8 cellular contexts compared by ENCODE assay signal in the genomic region with DNA sequence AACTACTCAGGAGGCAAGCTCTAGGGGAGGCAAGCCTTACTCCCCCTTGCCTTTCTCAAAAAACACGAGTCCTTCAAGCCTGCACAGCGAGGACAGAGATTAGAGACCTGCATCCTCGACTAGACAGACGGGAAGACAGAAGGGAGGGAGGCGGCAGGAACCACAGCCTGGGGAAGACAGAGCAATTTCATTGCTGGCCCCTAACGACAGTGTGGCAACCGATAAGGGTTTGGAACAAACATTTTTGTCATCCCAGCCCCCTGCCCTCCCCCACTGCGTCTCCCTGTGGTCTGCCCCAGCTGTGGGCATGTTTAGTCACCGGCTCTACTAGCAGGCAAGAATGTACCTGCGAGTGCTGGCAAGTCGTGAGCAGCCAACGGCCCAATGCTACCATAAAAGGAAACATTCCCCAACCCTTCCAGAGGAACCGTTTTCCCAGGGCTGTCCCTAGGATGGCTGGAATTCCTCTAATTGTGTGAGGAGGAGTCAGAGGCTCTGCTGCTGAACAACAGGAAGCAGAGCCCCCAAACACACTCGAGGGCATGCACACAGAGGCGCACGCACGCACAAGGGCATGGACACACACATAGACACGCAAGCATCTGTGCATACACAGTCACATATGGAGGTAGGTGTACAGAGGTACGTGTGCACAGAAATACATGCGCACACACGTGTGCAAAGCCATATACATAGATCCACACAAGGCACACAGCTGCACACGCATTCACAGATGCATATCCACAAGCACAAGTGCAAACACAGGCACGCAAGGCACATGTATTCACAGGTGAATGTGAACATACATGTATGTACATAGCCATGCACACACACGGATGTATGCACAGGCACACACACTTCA. TPM values are rescaled to one million over a fixed set of nuclear protein-coding genes. Genes with fewer than 3 reads are reported as not detected.
A peak's percentile ranks its signal among the peaks of the same experiment; 100 is the strongest.
DNase-seq lines count a peak whose midpoint lies in the region; ATAC-seq and TF ChIP-seq lines count a peak whose summit lies in the region.

No MANE protein-coding gene starts in this region.

- H3K36me3 ChIP-seq in ectodermal cell (ENCODE audit: control insufficient read depth, insufficient read depth, low read length): peaks cover 19% of the 10 kb centered on the region

- H3K4me1 Mint-ChIP-seq in activated CD4-positive, alpha-beta memory T cell treated with anti-CD3 and anti-CD28 coated beads, Interleukin-2, amount 10 ng/mL, durations not matched to agents 7 days and 5 days: peaks cover 85% of the 10 kb centered on the region
- peaks cover 93% of the 10 kb centered on the region for H3K4me1 Mint-ChIP-seq in mesothelial cell of epicardium

- H3K27ac ChIP-seq in ectodermal cell (ENCODE audit: insufficient read depth, low read depth, low read length, poor library complexity, severe bottlenecking): peak overlapping the region; percentile 97

- peak overlapping the region; percentile 82 for H3K4me3 Mint-ChIP-seq in activated CD4-positive, alpha-beta memory T cell treated with anti-CD3 and anti-CD28 coated beads, Interleukin-2, amount 10 ng/mL, durations not matched to agents 7 days and 5 days
- H3K4me3 Mint-ChIP-seq in mesothelial cell of epicardium: peak overlapping the region; percentile 52

- ATAC-seq in HG02981 (IDR thresholded peaks at IDR 0.05; ENCODE audit: unreplicated experiment): no peak

- 26 to 27% methylated on average over 24 of the region's 24 CpGs for WGBS in ectodermal cell, 2 experiments

- H3K27me3 Mint-ChIP-seq in activated CD4-positive, alpha-beta memory T cell treated with anti-CD3 and anti-CD28 coated beads, Interleukin-2, amount 10 ng/mL, durations not matched to agents 7 days and 5 days: no peaks in the 10 kb centered on the region
- no peaks in the 10 kb centered on the region for H3K27me3 Mint-ChIP-seq in mesothelial cell of epicardium (ENCODE audit: low read depth)

- peak overlapping the region; percentile 6 for H3K4me3 ChIP-seq in ectodermal cell (ENCODE audit: insufficient read depth, low read depth, low read length)

- DNase-seq in EH (ENCODE audit: low read depth) (peak; percentile 100), NCI-H2227 (lab: John Stamatoyannopoulos, UW; ENCODE audit: unreplicated experiment) (peak; percentile 27), mesothelial cell of epicardium (ENCODE audit: low spot score in 2 of 2, unreplicated experiment in 2 of 2) (peak; percentile 66 to 79), NCI-H1417 treated with DMSO at 0.1 percent for 48 hours (lab: John Stamatoyannopoulos, UW) (no peak)
- DNase-seq in activated CD4-positive, alpha-beta memory T cell treated with anti-CD3 and anti-CD28 coated beads, Interleukin-2, amount 10 ng/mL, durations not matched to agents 7 days and 5 days: peak; percentile 82
- peak; percentile 78 for DNase-seq in stimulated activated CD8-positive, alpha-beta memory T cell treated with anti-CD3 and anti-CD28 coated beads, Interleukin-4, amount 100 ng/mL, for 24 hours (ENCODE audit: low read depth)

- peaks cover 100% of the 10 kb centered on the region for H3K36me3 Mint-ChIP-seq in activated CD4-positive, alpha-beta memory T cell treated with anti-CD3 and anti-CD28 coated beads, Interleukin-2, amount 10 ng/mL, durations not matched to agents 7 days and 5 days (ENCODE audit: low read depth)
- peaks cover 11% of the 10 kb centered on the region for H3K36me3 Mint-ChIP-seq in mesothelial cell of epicardium

- H3K4me1 ChIP-seq in ectodermal cell (ENCODE audit: control insufficient read depth, insufficient read depth, low read length): peaks cover 74% of the 10 kb centered on the region

- no peaks in the 10 kb centered on the region for H3K9me3 ChIP-seq in ectodermal cell (ENCODE audit: control insufficient read depth, low read length)

- POLR2A ChIA-PET in activated CD4-positive, alpha-beta memory T cell treated with anti-CD3 and anti-CD28 coated beads, Interleukin-2, amount 10 ng/mL, durations not matched to agents 7 days and 5 days (lab: Charles Lee): interaction anchor here (0.8 to 3.7 kb wide), 9 partner anchors 8 to 178 kb away, joined by 3 to 14 read pairs (median 4); partner anchors contain the start of gene FOXRED2

- no peaks in the 10 kb centered on the region for H3K27me3 ChIP-seq in ectodermal cell (ENCODE audit: control insufficient read depth, insufficient read depth, low read length, poor library complexity, severe bottlenecking)

- H3K27ac Mint-ChIP-seq in activated CD4-positive, alpha-beta memory T cell treated with anti-CD3 and anti-CD28 coated beads, Interleukin-2, amount 10 ng/mL, durations not matched to agents 7 days and 5 days: peak overlapping the region; percentile 100
- H3K27ac Mint-ChIP-seq in mesothelial cell of epicardium: peak overlapping the region; percentile 100

- H3K9me3 Mint-ChIP-seq in activated CD4-positive, alpha-beta memory T cell treated with anti-CD3 and anti-CD28 coated beads, Interleukin-2, amount 10 ng/mL, durations not matched to agents 7 days and 5 days: no peaks in the 10 kb centered on the region
- H3K9me3 Mint-ChIP-seq in mesothelial cell of epicardium: no peaks in the 10 kb centered on the region

- CTCF ChIA-PET in activated CD4-positive, alpha-beta memory T cell treated with anti-CD3 and anti-CD28 coated beads, Interleukin-2, amount 10 ng/mL, durations not matched to agents 7 days and 5 days (lab: Charles Lee): interaction anchor here (1.0 kb wide), 1 partner anchor 37 kb away, joined by 3 read pairs; no protein-coding TSS in a partner anchor

- TF ChIP-seq CTCF in mesothelial cell of epicardium (IDR thresholded peaks at IDR 0.05; ENCODE audit: unreplicated experiment): no peak

RNA-seq across cellular contexts. Expression of gene MYH9, which starts 58.3 kb away (rescaled TPM):
- 100 to 1,000 TPM; 840 to 865 TPM for total RNA-seq in activated CD4-positive, alpha-beta memory T cell treated with anti-CD3 and anti-CD28 coated beads, Interleukin-2, amount 10 ng/mL, durations not matched to agents 7 days and 5 days
- polyA plus RNA-seq in ectodermal cell (2013, experiment 1 of 4): 179 TPM
- 216 TPM for polyA plus RNA-seq in ectodermal cell (2013, experiment 2 of 4)
- polyA plus RNA-seq in ectodermal cell (2013, experiment 3 of 4): 128 TPM
- polyA plus RNA-seq in ectodermal cell (2013, experiment 4 of 4): 141 TPM
- total RNA-seq in mesothelial cell of epicardium: 321 to 346 TPM (median 341 TPM) in 3 replicates
